ENCODE assay signal across 1 cellular context in the genomic region with DNA sequence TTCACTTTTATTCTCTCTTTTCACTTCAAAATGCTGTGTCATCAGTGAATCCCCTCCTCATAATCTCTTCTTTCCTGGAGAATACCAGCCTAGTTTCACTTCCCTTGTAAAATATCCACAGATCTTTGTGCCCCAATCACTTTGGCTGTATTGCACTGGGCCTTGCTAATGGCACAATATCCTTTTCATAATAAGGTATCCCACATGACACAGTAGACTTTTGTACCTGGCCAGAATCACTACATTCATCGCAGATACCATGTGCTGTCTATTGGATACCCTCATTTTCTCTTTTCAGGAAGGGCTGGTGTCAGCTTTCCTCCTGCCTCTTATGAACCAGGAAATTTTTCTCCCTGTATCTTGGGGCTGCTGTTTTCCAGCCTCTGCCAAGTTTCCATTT.
TF ChIP-seq lines count a peak whose summit lies in the region.

No MANE protein-coding gene starts in this region.

TF ChIP-seq in HepG2, 621 proteins besides CTCF, POLR2A, EP300 and RAD21 (continued from another document and continues in another):
- TF ChIP-seq, protein P1, sequence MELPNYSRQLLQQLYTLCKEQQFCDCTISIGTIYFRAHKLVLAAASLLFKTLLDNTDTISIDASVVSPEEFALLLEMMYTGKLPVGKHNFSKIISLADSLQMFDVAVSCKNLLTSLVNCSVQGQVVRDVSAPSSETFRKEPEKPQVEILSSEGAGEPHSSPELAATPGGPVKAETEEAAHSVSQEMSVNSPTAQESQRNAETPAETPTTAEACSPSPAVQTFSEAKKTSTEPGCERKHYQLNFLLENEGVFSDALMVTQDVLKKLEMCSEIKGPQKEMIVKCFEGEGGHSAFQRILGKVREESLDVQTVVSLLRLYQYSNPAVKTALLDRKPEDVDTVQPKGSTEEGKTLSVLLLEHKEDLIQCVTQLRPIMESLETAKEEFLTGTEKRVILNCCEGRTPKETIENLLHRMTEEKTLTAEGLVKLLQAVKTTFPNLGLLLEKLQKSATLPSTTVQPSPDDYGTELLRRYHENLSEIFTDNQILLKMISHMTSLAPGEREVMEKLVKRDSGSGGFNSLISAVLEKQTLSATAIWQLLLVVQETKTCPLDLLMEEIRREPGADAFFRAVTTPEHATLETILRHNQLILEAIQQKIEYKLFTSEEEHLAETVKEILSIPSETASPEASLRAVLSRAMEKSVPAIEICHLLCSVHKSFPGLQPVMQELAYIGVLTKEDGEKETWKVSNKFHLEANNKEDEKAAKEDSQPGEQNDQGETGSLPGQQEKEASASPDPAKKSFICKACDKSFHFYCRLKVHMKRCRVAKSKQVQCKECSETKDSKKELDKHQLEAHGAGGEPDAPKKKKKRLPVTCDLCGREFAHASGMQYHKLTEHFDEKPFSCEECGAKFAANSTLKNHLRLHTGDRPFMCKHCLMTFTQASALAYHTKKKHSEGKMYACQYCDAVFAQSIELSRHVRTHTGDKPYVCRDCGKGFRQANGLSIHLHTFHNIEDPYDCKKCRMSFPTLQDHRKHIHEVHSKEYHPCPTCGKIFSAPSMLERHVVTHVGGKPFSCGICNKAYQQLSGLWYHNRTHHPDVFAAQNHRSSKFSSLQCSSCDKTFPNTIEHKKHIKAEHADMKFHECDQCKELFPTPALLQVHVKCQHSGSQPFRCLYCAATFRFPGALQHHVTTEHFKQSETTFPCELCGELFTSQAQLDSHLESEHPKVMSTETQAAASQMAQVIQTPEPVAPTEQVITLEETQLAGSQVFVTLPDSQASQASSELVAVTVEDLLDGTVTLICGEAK (IDR thresholded peaks at IDR 0.05): no peak
- TF ChIP-seq, protein P1 (CRISPR knock-in tag; IDR thresholded peaks at IDR 0.05): no peak
- peak; percentile 16; the same call in 1 of the 2 replicates for TF ChIP-seq SIX1 (CRISPR knock-in tag; IDR thresholded peaks at IDR 0.05; ENCODE audit: borderline replicate concordance)
- no peak for TF ChIP-seq DMTF1 (CRISPR knock-in tag; IDR thresholded peaks at IDR 0.05)
- TF ChIP-seq BCL6 (CRISPR knock-in tag; IDR thresholded peaks at IDR 0.05): peak; percentile 69
- TF ChIP-seq, protein P2, sequence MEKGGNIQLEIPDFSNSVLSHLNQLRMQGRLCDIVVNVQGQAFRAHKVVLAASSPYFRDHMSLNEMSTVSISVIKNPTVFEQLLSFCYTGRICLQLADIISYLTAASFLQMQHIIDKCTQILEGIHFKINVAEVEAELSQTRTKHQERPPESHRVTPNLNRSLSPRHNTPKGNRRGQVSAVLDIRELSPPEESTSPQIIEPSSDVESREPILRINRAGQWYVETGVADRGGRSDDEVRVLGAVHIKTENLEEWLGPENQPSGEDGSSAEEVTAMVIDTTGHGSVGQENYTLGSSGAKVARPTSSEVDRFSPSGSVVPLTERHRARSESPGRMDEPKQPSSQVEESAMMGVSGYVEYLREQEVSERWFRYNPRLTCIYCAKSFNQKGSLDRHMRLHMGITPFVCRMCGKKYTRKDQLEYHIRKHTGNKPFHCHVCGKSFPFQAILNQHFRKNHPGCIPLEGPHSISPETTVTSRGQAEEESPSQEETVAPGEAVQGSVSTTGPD (CRISPR knock-in tag; IDR thresholded peaks at IDR 0.05): no peak
- no peak for TF ChIP-seq TSC22D2 (CRISPR knock-in tag; IDR thresholded peaks at IDR 0.05; ENCODE audit: borderline replicate concordance)
- TF ChIP-seq ZFP36 (IDR thresholded peaks at IDR 0.05; ENCODE audit: borderline replicate concordance, low read depth, low read length, partially characterized antibody): no peak
- no peak for TF ChIP-seq ZIK1 (CRISPR knock-in tag; IDR thresholded peaks at IDR 0.05; ENCODE audit: borderline replicate concordance, low read depth)
- TF ChIP-seq RELA (CRISPR knock-in tag; IDR thresholded peaks at IDR 0.05): no peak
- TF ChIP-seq SAP130 (CRISPR knock-in tag; IDR thresholded peaks at IDR 0.05; ENCODE audit: low read depth): peak; percentile 16; the same call in 1 of the 2 replicates
- TF ChIP-seq RARA (CRISPR knock-in tag; IDR thresholded peaks at IDR 0.05): no peak
- no peak for TF ChIP-seq JARID2 (CRISPR knock-in tag; IDR thresholded peaks at IDR 0.05; ENCODE audit: insufficient replicate concordance)
- no peak for TF ChIP-seq NCOA5 (CRISPR knock-in tag; IDR thresholded peaks at IDR 0.05)
- no peak for TF ChIP-seq TFDP2 (CRISPR knock-in tag; IDR thresholded peaks at IDR 0.05)
- TF ChIP-seq ZNF589 (CRISPR knock-in tag; conservative IDR thresholded peaks at IDR 0.05): no peak
- no peak for TF ChIP-seq TERF1 (CRISPR knock-in tag; IDR thresholded peaks at IDR 0.05)
- no peak for TF ChIP-seq ZNF577 (CRISPR knock-in tag; IDR thresholded peaks at IDR 0.05; ENCODE audit: borderline replicate concordance, low read depth)
- TF ChIP-seq ZSCAN22 (CRISPR knock-in tag; IDR thresholded peaks at IDR 0.05): no peak
- no peak for TF ChIP-seq RFXANK (CRISPR knock-in tag; IDR thresholded peaks at IDR 0.05)
- 0 out of 2 replicates have a peak, but pooled peaks have one; percentile 17 for TF ChIP-seq PAXIP1 (CRISPR knock-in tag; conservative IDR thresholded peaks at IDR 0.05)
- TF ChIP-seq ZFP1 (CRISPR knock-in tag; IDR thresholded peaks at IDR 0.05): no peak
- no peak for TF ChIP-seq NFE2L2 (IDR thresholded peaks at IDR 0.05; ENCODE audit: low read length)
- TF ChIP-seq ZSCAN12 (CRISPR knock-in tag; IDR thresholded peaks at IDR 0.05): no peak
- no peak for TF ChIP-seq MYC (CRISPR knock-in tag; IDR thresholded peaks at IDR 0.05; ENCODE audit: borderline replicate concordance)
- TF ChIP-seq TRIM24 (CRISPR knock-in tag; IDR thresholded peaks at IDR 0.05): no peak
- no peak for TF ChIP-seq PHF8 (CRISPR knock-in tag; IDR thresholded peaks at IDR 0.05)
- TF ChIP-seq TOPORS (CRISPR knock-in tag; IDR thresholded peaks at IDR 0.05): no peak
- TF ChIP-seq, protein P3, sequence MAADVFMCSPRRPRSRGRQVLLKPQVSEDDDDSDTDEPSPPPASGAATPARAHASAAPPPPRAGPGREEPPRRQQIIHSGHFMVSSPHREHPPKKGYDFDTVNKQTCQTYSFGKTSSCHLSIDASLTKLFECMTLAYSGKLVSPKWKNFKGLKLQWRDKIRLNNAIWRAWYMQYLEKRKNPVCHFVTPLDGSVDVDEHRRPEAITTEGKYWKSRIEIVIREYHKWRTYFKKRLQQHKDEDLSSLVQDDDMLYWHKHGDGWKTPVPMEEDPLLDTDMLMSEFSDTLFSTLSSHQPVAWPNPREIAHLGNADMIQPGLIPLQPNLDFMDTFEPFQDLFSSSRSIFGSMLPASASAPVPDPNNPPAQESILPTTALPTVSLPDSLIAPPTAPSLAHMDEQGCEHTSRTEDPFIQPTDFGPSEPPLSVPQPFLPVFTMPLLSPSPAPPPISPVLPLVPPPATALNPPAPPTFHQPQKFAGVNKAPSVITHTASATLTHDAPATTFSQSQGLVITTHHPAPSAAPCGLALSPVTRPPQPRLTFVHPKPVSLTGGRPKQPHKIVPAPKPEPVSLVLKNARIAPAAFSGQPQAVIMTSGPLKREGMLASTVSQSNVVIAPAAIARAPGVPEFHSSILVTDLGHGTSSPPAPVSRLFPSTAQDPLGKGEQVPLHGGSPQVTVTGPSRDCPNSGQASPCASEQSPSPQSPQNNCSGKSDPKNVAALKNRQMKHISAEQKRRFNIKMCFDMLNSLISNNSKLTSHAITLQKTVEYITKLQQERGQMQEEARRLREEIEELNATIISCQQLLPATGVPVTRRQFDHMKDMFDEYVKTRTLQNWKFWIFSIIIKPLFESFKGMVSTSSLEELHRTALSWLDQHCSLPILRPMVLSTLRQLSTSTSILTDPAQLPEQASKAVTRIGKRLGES (CRISPR knock-in tag; IDR thresholded peaks at IDR 0.05; ENCODE audit: borderline replicate concordance): no peak
- TF ChIP-seq PCBP1 (IDR thresholded peaks at IDR 0.05; ENCODE audit: borderline replicate concordance, low read depth, low read length): no peak
- no peak for TF ChIP-seq ZNF503 (CRISPR knock-in tag; IDR thresholded peaks at IDR 0.05)
- no peak for TF ChIP-seq ZNF160 (CRISPR knock-in tag; IDR thresholded peaks at IDR 0.05)
